Comparison of ENCODE assay signal across 8 cellular contexts in the genomic region with DNA sequence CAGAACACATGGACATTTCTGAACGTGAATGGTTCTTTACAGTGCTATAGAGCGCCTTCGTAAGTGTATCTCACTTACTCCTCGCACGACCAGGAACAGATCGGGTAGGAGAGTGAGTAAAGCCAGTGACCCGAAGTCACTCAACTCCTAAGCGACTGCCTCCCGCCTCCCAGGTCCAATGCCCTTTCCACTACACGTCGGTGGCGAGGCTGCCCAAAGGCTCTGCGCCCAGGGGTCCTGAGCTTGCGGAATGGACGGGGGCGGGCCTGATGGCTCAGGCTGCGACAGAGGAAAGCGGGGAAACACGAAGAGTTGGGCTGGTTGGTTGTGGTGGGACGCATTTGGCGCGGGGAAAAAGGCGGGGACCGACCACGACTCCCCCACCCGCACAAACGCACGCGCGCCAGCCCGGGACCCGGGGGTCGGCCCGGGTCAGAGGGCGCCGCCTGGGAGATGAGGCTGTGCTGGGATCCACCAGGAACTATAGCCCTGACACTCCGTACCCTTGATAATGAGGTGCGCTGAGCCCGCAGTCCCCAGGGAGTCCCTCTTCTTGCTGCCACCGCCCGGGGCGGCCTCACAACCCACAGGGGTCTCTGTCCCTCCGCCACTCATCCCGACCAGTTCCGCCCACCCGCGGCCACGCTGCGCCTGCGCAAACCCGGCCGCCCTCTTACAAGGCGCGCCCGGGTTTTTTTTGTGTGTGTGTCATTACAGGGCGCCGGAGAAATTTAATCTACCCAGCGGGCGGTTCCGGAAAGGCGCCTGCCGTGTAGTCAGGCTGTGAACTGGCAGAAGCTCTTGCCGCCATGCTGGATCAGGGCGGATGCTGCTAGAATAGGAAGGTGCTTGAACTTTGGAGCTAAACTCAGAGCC. TPM values are rescaled to one million over a fixed set of nuclear protein-coding genes. Genes with fewer than 3 reads are reported as not detected.
A peak's percentile ranks its signal among the peaks of the same experiment; 100 is the strongest.
DNase-seq lines count a peak whose midpoint lies in the region; ATAC-seq, FAIRE-seq and TF ChIP-seq lines count a peak whose summit lies in the region.

A gene with protein sequence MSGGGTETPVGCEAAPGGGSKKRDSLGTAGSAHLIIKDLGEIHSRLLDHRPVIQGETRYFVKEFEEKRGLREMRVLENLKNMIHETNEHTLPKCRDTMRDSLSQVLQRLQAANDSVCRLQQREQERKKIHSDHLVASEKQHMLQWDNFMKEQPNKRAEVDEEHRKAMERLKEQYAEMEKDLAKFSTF (minus strand): TSS at position 628 of the 876 bp plus-strand sequence. CDS start 13 bp downstream, at position 615.

- no peak for TF ChIP-seq EP300 in sigmoid colon (IDR thresholded peaks at IDR 0.05)

- TF ChIP-seq POLR2A in body of pancreas (IDR thresholded peaks at IDR 0.05) (peak in 2 of 3 donors; percentile 71 to 79), sigmoid colon (IDR thresholded peaks at IDR 0.05) (peak; percentile 25 to 44)

- peak; percentile 85 for ATAC-seq in GM18520 (IDR thresholded peaks at IDR 0.05; ENCODE audit: unreplicated experiment)
- ATAC-seq in HG03064 (IDR thresholded peaks at IDR 0.05; ENCODE audit: low read depth, unreplicated experiment), result peak; percentile 93
- peak; percentile 99 for ATAC-seq in body of pancreas

- H3K4me3 ChIP-seq in body of pancreas (peak within 1 kb of the TSS; percentile 73 to 85), sigmoid colon (peak within 1 kb of the TSS; percentile 62 to 99 (median 82))

- H3K27me3 ChIP-seq in body of pancreas (no peaks in the 10 kb centered on the region), sigmoid colon (no peaks in the 10 kb centered on the region)

- peaks cover 6% of the 10 kb centered on the region for H3K4me1 ChIP-seq in body of pancreas
- H3K4me1 ChIP-seq in sigmoid colon, result peaks cover 0 to 16% (median 7%) of the 10 kb centered on the region in 4 donors

- WGBS in body of pancreas, 2 donors, result 0% methylated on average over 26 to 63 of the region's 64 CpGs
- 0% methylated on average over 64 of the region's 64 CpGs for WGBS in sigmoid colon, 2 donors

- peaks cover 0 to 1% of the 10 kb centered on the region in 2 donors for H3K36me3 ChIP-seq in body of pancreas (replicated peaks in 1 of 2; ENCODE audit: insufficient read depth in 1 of 2, low read depth in 2 of 2)
- H3K36me3 ChIP-seq in sigmoid colon, result peaks cover 0 to 28% (median 0%) of the 10 kb centered on the region in 4 donors

- H3K9me3 ChIP-seq in body of pancreas (no peaks in the 10 kb centered on the region), sigmoid colon (no peaks in the 10 kb centered on the region)

- FAIRE-seq in TTC549 (lab: Jason Lieb, UNC), result peak; percentile 55

- intact Hi-C loops in body of pancreas (cut with DNase I) (no loop called here), sigmoid colon (cut with DNase I) (loop anchor here (2.0 to 10.0 kb wide), 4 partner anchors 39 to 469 kb away; a partner anchor contains a TSS)

- DNase-seq in NCI-H2107 treated with DMSO at 0.1 percent for 48 hours (lab: John Stamatoyannopoulos, UW; ENCODE audit: unreplicated experiment) (peak; percentile 84), body of pancreas (peak; percentile 96 to 98 (median 98)), iPS DF 4.7 (ENCODE audit: extremely low read depth, low spot score) (peak; percentile 80), sigmoid colon (peak; percentile 98)

- TF ChIP-seq CTCF in 22Rv1 (IDR thresholded peaks at IDR 0.05) (0 out of 2 replicates have a peak, but pooled peaks have one; percentile 5), body of pancreas (IDR thresholded peaks at IDR 0.05) (peak in 3 of 7 experiments; percentile 11 to 39 (median 28)), sigmoid colon (IDR thresholded peaks at IDR 0.05) (no peak)

- H3K27ac ChIP-seq in 22Rv1, result peak within 1 kb of the TSS; percentile 79
- peak within 1 kb of the TSS; percentile 71 to 89 (median 76) for H3K27ac ChIP-seq in body of pancreas
- H3K27ac ChIP-seq in sigmoid colon, result peak within 1 kb of the TSS; percentile 87 to 96 (median 89)

RNA-seq across cellular contexts. Expression of the gene that starts here (rescaled TPM):
- 1 to 10 TPM; 2.6 to 4.4 TPM for total RNA-seq in body of pancreas
- total RNA-seq in sigmoid colon, result 10 to 100 TPM; 10.8 to 16.2 (median 12.8) TPM
- polyA plus RNA-seq in sigmoid colon, result 10 to 100 TPM in 2 of 3 donors, 1 to 10 TPM in 1; 5.5 to 12.3 (median 10.2) TPM

Comparison
In these comparisons a context has a peak if more than half of its experiments do, and no peak if none do; other contexts are left out.
1. Peak in every context shown above with its lines: DNase-seq, ATAC-seq, H3K4me3 ChIP-seq and H3K27ac ChIP-seq.